Comparison of ENCODE assay signal across 20 cellular contexts in the genomic region with DNA sequence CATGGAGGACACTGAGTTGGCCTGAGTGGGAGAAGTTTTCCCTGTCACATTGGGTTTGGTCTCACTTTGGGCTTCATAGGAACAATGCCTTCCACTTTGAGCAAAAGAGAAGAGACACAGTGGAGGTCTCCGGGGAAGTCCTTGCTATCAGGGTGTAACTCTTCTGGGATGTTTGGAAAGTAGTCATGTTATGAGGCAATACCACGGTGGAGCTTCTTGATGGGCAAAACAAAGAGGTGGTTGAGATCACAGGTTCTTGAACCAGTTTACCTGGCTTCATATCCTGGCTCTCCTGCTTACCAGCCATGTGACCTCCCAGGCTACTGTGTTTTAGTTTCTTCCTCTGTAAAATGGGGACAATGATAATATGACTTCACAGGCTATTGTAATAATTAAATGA.
"Had no signal": no experiment of that assay in that cellular context is flagged by ENCODE, and none has a peak within 500 bp of the region (broad histone marks: within the 10 kb centered on the region; RNA-seq: fewer than 3 reads in every experiment).

No MANE protein-coding gene starts in this region.

- H3K9me3 Mint-ChIP-seq: memory B cell, nephron progenitor cell had no signal

- H3K4me3 Mint-ChIP-seq: memory B cell, nephron progenitor cell, type B pancreatic cell had no signal

- H3K27me3 Mint-ChIP-seq: memory B cell had no signal

- H3K36me3 Mint-ChIP-seq: memory B cell, type B pancreatic cell had no signal

- DNase-seq: colonic mucosa; dermis blood vessel endothelial cell; erythroblast; foreskin keratinocyte; kidney; left cardiac atrium; left ventricle myocardium inferior; lower lobe of right lung; midbrain; nephron progenitor cell; psoas muscle; retina; right lobe of liver; stimulated activated CD4-positive, alpha-beta T cell treated with anti-CD3 and anti-CD28 coated beads, Interleukin-4, amount 100 ng/mL, for 4 hours; stimulated activated naive CD4-positive, alpha-beta T cell; stomach; substantia nigra had no signal

- H3K4me3 ChIP-seq: colonic mucosa, left ventricle myocardium inferior, lower lobe of right lung, psoas muscle, right lobe of liver, stomach, thoracic aorta had no signal

- H3K27ac ChIP-seq: colonic mucosa, foreskin keratinocyte, left ventricle myocardium inferior, lower lobe of right lung, psoas muscle, right lobe of liver, stomach, thoracic aorta had no signal

- H3K27ac Mint-ChIP-seq: memory B cell, nephron progenitor cell, type B pancreatic cell had no signal

- H3K9me3 ChIP-seq: colonic mucosa, left ventricle myocardium inferior, lower lobe of right lung, psoas muscle, right lobe of liver, stomach, thoracic aorta had no signal

- H3K4me1 ChIP-seq: colonic mucosa, foreskin keratinocyte, lower lobe of right lung, psoas muscle, right lobe of liver, stomach had no signal

- H3K4me1 Mint-ChIP-seq: memory B cell had no signal

- ATAC-seq: foreskin keratinocyte, lower lobe of right lung, psoas muscle, right lobe of liver had no signal

- H3K36me3 ChIP-seq: colonic mucosa, left ventricle myocardium inferior, lower lobe of right lung, right lobe of liver, stomach, thoracic aorta had no signal

- H3K27me3 ChIP-seq: colonic mucosa, foreskin keratinocyte, right lobe of liver had no signal
